2 cellular contexts compared by ENCODE assay signal in the genomic region with DNA sequence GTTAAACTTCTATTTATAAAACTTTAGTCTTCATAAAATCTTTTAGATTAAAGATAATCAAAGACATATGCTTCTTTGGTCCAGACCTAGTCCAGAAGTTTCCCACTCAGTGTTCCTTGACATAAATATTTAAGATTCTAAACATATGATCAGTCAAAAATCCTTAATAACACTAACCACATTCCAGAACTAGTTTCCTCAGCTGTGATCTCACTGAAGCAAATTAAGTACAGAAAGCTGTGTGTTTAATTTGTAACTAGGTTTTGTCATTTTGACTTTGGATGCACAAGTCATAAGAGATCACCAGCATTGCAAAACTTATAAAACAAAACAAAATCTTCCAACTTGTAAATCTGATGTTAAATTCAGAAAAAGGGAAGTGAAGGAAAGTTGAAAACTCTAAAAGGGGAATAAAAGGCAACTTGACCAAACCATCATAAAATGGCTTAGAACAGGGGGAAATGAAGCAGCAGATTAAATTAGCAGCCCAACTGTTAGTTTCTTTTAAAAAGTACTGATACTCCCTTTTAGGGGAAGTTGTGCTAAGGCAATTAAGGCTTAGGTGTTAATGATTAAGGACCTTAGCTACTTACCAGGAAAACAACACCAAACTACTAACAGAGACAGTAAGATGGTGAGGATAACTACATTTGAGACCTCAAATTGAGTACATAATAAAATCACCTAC.
TF ChIP-seq lines count a peak whose summit lies in the region.

No MANE protein-coding gene starts in this region.

TF ChIP-seq in liver, 16 proteins besides CTCF, POLR2A, EP300 and RAD21:
- TF ChIP-seq HNF4A (conservative IDR thresholded peaks at IDR 0.05) (peak; percentile 33 to 69), HNF4G (IDR thresholded peaks at IDR 0.05) (no peak), RXRA (IDR thresholded peaks at IDR 0.05) (peak in 1 of 2 donors; percentile 14), GABPA (IDR thresholded peaks at IDR 0.05 in 1 of 2, conservative IDR thresholded peaks at IDR 0.05 in 1 of 2) (no peak), SP1 (IDR thresholded peaks at IDR 0.05) (no peak), ATF3 (IDR thresholded peaks at IDR 0.05) (no peak), EGR1 (IDR thresholded peaks at IDR 0.05; ENCODE audit: low read depth in 2 of 2) (no peak), YY1 (IDR thresholded peaks at IDR 0.05) (peak; percentile 28), FOXA2 (IDR thresholded peaks at IDR 0.05) (no peak), TAF1 (conservative IDR thresholded peaks at IDR 0.05) (no peak), REST (IDR thresholded peaks at IDR 0.05) (no peak), JUND (IDR thresholded peaks at IDR 0.05) (peak in 1 of 2 donors; percentile 51), FOXA1 (IDR thresholded peaks at IDR 0.05) (no peak), NR2F2 (IDR thresholded peaks at IDR 0.05) (no peak)
- TF ChIP-seq, protein P1, sequence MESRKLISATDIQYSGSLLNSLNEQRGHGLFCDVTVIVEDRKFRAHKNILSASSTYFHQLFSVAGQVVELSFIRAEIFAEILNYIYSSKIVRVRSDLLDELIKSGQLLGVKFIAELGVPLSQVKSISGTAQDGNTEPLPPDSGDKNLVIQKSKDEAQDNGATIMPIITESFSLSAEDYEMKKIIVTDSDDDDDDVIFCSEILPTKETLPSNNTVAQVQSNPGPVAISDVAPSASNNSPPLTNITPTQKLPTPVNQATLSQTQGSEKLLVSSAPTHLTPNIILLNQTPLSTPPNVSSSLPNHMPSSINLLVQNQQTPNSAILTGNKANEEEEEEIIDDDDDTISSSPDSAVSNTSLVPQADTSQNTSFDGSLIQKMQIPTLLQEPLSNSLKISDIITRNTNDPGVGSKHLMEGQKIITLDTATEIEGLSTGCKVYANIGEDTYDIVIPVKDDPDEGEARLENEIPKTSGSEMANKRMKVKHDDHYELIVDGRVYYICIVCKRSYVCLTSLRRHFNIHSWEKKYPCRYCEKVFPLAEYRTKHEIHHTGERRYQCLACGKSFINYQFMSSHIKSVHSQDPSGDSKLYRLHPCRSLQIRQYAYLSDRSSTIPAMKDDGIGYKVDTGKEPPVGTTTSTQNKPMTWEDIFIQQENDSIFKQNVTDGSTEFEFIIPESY (IDR thresholded peaks at IDR 0.05): peak; percentile 32
- TF ChIP-seq, protein P2, sequence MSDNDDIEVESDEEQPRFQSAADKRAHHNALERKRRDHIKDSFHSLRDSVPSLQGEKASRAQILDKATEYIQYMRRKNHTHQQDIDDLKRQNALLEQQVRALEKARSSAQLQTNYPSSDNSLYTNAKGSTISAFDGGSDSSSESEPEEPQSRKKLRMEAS (IDR thresholded peaks at IDR 0.05): peak; percentile 40

TF ChIP-seq in HepG2, 621 proteins besides CTCF, POLR2A, EP300 and RAD21:
- TF ChIP-seq NPAS2 (CRISPR knock-in tag; IDR thresholded peaks at IDR 0.05; ENCODE audit: borderline replicate concordance) (no peak), SMC3 (IDR thresholded peaks at IDR 0.05; ENCODE audit: low read length) (no peak), GZF1 (CRISPR knock-in tag; IDR thresholded peaks at IDR 0.05) (no peak), FLYWCH1 (CRISPR knock-in tag; IDR thresholded peaks at IDR 0.05) (no peak), SATB2 (CRISPR knock-in tag; IDR thresholded peaks at IDR 0.05) (no peak), ZNF790 (CRISPR knock-in tag; IDR thresholded peaks at IDR 0.05; ENCODE audit: borderline replicate concordance) (no peak), ZSCAN12 (CRISPR knock-in tag; IDR thresholded peaks at IDR 0.05) (no peak), ZNF260 (CRISPR knock-in tag; IDR thresholded peaks at IDR 0.05; ENCODE audit: borderline replicate concordance, low read depth) (no peak), ZNF550 (CRISPR knock-in tag; IDR thresholded peaks at IDR 0.05; ENCODE audit: borderline replicate concordance) (no peak), ZNF343 (CRISPR knock-in tag; IDR thresholded peaks at IDR 0.05) (no peak), RARA (CRISPR knock-in tag; IDR thresholded peaks at IDR 0.05) (no peak), HNRNPL (IDR thresholded peaks at IDR 0.05; ENCODE audit: low read depth, low read length) (no peak), SYNCRIP (IDR thresholded peaks at IDR 0.05; ENCODE audit: insufficient read depth, low read depth, low read length) (no peak), HOXA3 (CRISPR knock-in tag; IDR thresholded peaks at IDR 0.05) (no peak), ZNF124 (CRISPR knock-in tag; IDR thresholded peaks at IDR 0.05) (no peak), SP140L (CRISPR knock-in tag; IDR thresholded peaks at IDR 0.05; ENCODE audit: borderline replicate concordance) (no peak), IRF2 (CRISPR knock-in tag; IDR thresholded peaks at IDR 0.05) (no peak), NFE2 (CRISPR knock-in tag; IDR thresholded peaks at IDR 0.05) (no peak)
TF ChIP-seq in HepG2: peak in this region for 0.
